Comparison of ENCODE assay signal across 11 cellular contexts in the genomic region with DNA sequence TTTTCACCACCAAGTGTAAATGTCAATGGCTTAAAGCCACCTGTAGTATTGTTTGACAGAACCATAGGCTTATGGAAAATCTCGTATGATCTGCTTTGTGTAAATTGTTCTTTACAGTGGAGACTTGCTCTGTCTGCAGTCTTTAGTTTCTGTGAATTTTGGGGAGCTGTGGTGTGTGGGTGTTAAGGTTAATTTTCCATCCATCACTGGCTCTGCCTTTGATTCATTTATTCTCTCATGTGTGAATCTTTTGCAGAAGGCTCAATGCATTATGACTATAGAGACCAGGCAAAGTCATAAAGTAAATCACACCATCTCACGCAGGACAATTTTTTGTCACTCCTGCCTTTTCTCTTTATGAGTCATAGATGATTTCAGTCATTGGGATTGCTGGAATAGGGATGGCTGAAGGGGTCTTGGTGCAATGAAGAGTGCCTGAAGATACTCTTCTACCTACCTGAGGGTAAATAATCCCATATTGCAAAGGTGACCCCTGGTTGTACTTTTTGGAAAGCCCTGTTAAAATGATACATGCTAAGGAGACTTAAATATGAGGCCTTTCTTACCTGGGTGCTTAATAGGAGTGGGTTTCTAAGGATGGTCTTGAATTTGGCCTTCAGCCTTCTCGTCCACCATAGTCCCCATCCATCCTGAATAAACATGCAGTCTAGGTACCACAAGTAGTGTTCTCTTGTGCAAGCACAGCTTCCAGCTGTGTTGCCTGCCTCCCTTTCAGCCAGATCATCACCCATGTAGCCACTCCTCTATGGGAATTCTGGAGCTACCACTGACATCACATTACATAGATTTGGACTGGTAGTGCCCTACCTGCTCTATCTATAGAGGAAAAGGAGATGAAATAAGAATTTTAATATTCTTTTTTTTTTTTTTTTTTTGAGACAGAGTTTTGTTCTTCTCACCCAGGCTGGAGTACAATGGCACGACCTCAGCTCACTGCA. TPM values are rescaled to one million over a fixed set of nuclear protein-coding genes. Genes with fewer than 3 reads are reported as not detected.
DNase-seq lines count a peak whose midpoint lies in the region; ATAC-seq and TF ChIP-seq lines count a peak whose summit lies in the region.
"Had no signal": no experiment of that assay in that cellular context is flagged by ENCODE, and none has a peak within 500 bp of the region (broad histone marks: within the 10 kb centered on the region; RNA-seq: fewer than 3 reads in every experiment).

No MANE protein-coding gene starts in this region.

- H3K36me3 ChIP-seq in Loucy (ENCODE audit: insufficient read depth, low read length): peaks cover 40% of the 10 kb centered on the region
- H3K36me3 ChIP-seq: gastrocnemius medialis had no signal

- peak; percentile 81 for ATAC-seq in activated naive CD8-positive, alpha-beta T cell treated with anti-CD3 and anti-CD28 coated beads, Interleukin-2, amount 50 U/mL, for 24 hours
- ATAC-seq in HG03442 (IDR thresholded peaks at IDR 0.05; ENCODE audit: unreplicated experiment): no peak
- ATAC-seq: gastrocnemius medialis had no signal

- no peak overlapping the region for H2AFZ ChIP-seq in Loucy (ENCODE audit: low read length)

- no peaks in the 10 kb centered on the region for H3K27me3 Mint-ChIP-seq in activated naive CD8-positive, alpha-beta T cell treated with anti-CD3 and anti-CD28 coated beads, Interleukin-2, amount 50 U/mL, for 24 hours
- H3K27me3 Mint-ChIP-seq in MCF 10A (ENCODE audit: insufficient read depth, unreplicated experiment): no peaks in the 10 kb centered on the region

- TF ChIP-seq CTCF in Loucy (conservative IDR thresholded peaks at IDR 0.05; ENCODE audit: low read length): no peak
- no peak for TF ChIP-seq CTCF in MCF 10A (IDR thresholded peaks at IDR 0.05; ENCODE audit: unreplicated experiment)

- H3F3A ChIP-seq in Loucy (ENCODE audit: low read depth): no peaks in the 10 kb centered on the region

- H3K27me3 ChIP-seq in Loucy (ENCODE audit: insufficient read depth, low read length, poor library complexity, severe bottlenecking): no peaks in the 10 kb centered on the region
- H3K27me3 ChIP-seq: gastrocnemius medialis had no signal

- H3K4me3 ChIP-seq in Loucy (ENCODE audit: low read length, poor library complexity, severe bottlenecking): no peak overlapping the region
- H3K4me3 ChIP-seq: gastrocnemius medialis had no signal

- peak overlapping the region; percentile 93 for H3K27ac Mint-ChIP-seq in activated naive CD8-positive, alpha-beta T cell treated with anti-CD3 and anti-CD28 coated beads, Interleukin-2, amount 50 U/mL, for 24 hours
- no peak overlapping the region for H3K27ac Mint-ChIP-seq in MCF 10A (ENCODE audit: low read depth, unreplicated experiment)

- peaks cover 68% of the 10 kb centered on the region for H3K4me1 ChIP-seq in Loucy (ENCODE audit: insufficient read depth, low read length, poor library complexity, severe bottlenecking)

- POLR2A ChIA-PET in MCF 10A (lab: Yijun Ruan, JAX): interaction anchor here (0.7 to 1.8 kb wide), 4 partner anchors 8 to 37 kb away, joined by 3 to 6 read pairs (median 4); no protein-coding TSS in a partner anchor

- H3K79me2 ChIP-seq in Loucy (ENCODE audit: insufficient read depth, low read length): peaks cover 100% of the 10 kb centered on the region

- no peaks in the 10 kb centered on the region for H3K9me3 ChIP-seq in Loucy (ENCODE audit: insufficient read depth, low read depth, low read length)
- H3K9me3 ChIP-seq: gastrocnemius medialis had no signal

- peaks cover 80% of the 10 kb centered on the region for H4K20me1 ChIP-seq in Loucy (ENCODE audit: insufficient read depth, low read length, poor library complexity, severe bottlenecking)

- H3K4me1 Mint-ChIP-seq in activated naive CD8-positive, alpha-beta T cell treated with anti-CD3 and anti-CD28 coated beads, Interleukin-2, amount 50 U/mL, for 24 hours: peaks cover 96% of the 10 kb centered on the region
- H3K4me1 Mint-ChIP-seq in MCF 10A (ENCODE audit: insufficient read depth, unreplicated experiment): peaks cover 49% of the 10 kb centered on the region

- H3K4me3 Mint-ChIP-seq in activated naive CD8-positive, alpha-beta T cell treated with anti-CD3 and anti-CD28 coated beads, Interleukin-2, amount 50 U/mL, for 24 hours: peak overlapping the region; percentile 70
- H3K4me3 Mint-ChIP-seq in MCF 10A (ENCODE audit: unreplicated experiment): no peak overlapping the region

- intact Hi-C loops in MCF 10A (cut with micrococcal nuclease): no loop called here

- CTCF ChIA-PET in MCF 10A (lab: Yijun Ruan, JAX): interaction anchor here (1.2 kb wide), 1 partner anchor 73 kb away, joined by 5 read pairs; no protein-coding TSS in a partner anchor

- peak; percentile 36 for DNase-seq in activated CD8-positive, alpha-beta memory T cell treated with anti-CD3 and anti-CD28 coated beads, Interleukin-2, amount 50 U/mL, for 4 hours
- no peak for DNase-seq in activated CD8-positive, alpha-beta memory T cell treated with anti-CD3 and anti-CD28 coated beads, Interleukin-2, amount 50 U/mL, for 48 hours
- no peak for DNase-seq in activated naive CD8-positive, alpha-beta T cell treated with anti-CD3 and anti-CD28 coated beads, Interleukin-2, amount 50 U/mL, for 24 hours
- peak; percentile 61 for DNase-seq in stimulated activated CD4-positive, alpha-beta T cell treated with anti-CD3 and anti-CD28 coated beads, Interleukin-4, amount 100 ng/mL, for 24 hours
- DNase-seq in MCF 10A (ENCODE audit: unreplicated experiment): no peak
- DNase-seq in glomerular visceral epithelial cell (ENCODE audit: extremely low spot score): no peak
- DNase-seq: gastrocnemius medialis, islet precursor cell, right cardiac atrium had no signal

- no TSS peak for BruUV-seq in MCF 10A (replicated peaks; lab: Mats Ljungman, UMichigan)

- H3K9me3 Mint-ChIP-seq in activated naive CD8-positive, alpha-beta T cell treated with anti-CD3 and anti-CD28 coated beads, Interleukin-2, amount 50 U/mL, for 24 hours: peaks cover 3% of the 10 kb centered on the region
- H3K9me3 Mint-ChIP-seq in MCF 10A (ENCODE audit: unreplicated experiment): no peaks in the 10 kb centered on the region

- peak overlapping the region; percentile 47 for H3K4me2 ChIP-seq in Loucy (ENCODE audit: low read depth, low read length, poor library complexity, severe bottlenecking)

- no peak overlapping the region for H3K9ac ChIP-seq in Loucy (ENCODE audit: low read depth, low read length, poor library complexity, severe bottlenecking)

- H3K9me2 ChIP-seq in Loucy (replicated peaks; ENCODE audit: low read depth, low read length): no peaks in the 10 kb centered on the region

- peaks cover 87% of the 10 kb centered on the region for H3K36me3 Mint-ChIP-seq in activated naive CD8-positive, alpha-beta T cell treated with anti-CD3 and anti-CD28 coated beads, Interleukin-2, amount 50 U/mL, for 24 hours (ENCODE audit: low read depth)
- peaks cover 79% of the 10 kb centered on the region for H3K36me3 Mint-ChIP-seq in MCF 10A (ENCODE audit: insufficient read depth, unreplicated experiment)

RNA-seq across cellular contexts. Expression of gene TGFBR2, which starts 14.3 kb away (rescaled TPM):
- 103 and 104 TPM in 2 replicates for total RNA-seq in MCF 10A (2022)

Comparison
In these comparisons a context has a peak if more than half of its experiments do, and no peak if none do; other contexts are left out.
1. DNase-seq: peak in activated CD8-positive, alpha-beta memory T cell treated with anti-CD3 and anti-CD28 coated beads, Interleukin-2, amount 50 U/mL, for 4 hours (single experiment) and stimulated activated CD4-positive, alpha-beta T cell treated with anti-CD3 and anti-CD28 coated beads, Interleukin-4, amount 100 ng/mL, for 24 hours (single experiment); none in activated CD8-positive, alpha-beta memory T cell treated with anti-CD3 and anti-CD28 coated beads, Interleukin-2, amount 50 U/mL, for 48 hours (single experiment), activated naive CD8-positive, alpha-beta T cell treated with anti-CD3 and anti-CD28 coated beads, Interleukin-2, amount 50 U/mL, for 24 hours (single experiment), MCF 10A (single experiment) and glomerular visceral epithelial cell (single experiment).